1 cellular context compared by ENCODE assay signal in the genomic region with DNA sequence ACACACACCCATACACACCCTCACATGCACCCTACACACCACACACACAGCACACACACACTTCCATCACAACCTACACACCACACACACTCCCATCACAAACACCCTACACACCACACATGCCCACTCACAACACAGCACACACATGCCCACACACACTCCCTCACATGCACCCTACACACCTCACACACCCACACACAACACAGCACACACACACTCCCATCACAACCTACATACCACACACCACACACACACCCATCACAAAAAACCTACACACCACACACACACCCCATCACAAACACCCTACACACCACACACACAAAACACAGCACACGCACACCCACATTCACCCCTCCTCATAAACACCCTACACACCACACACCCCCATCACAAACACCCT.
TF ChIP-seq lines count a peak whose summit lies in the region.

No MANE protein-coding gene starts in this region.

TF ChIP-seq in HepG2, 621 proteins besides CTCF, POLR2A, EP300 and RAD21:
- 0 out of 2 replicates have a peak, but pooled peaks have one; percentile 54 for TF ChIP-seq SOX6 (IDR thresholded peaks at IDR 0.05)
- TF ChIP-seq SOX6 (CRISPR knock-in tag; IDR thresholded peaks at IDR 0.05), result no peak
- 0 out of 2 replicates have a peak, but pooled peaks have one; percentile 26 for TF ChIP-seq FOXA1 (IDR thresholded peaks at IDR 0.05)
- TF ChIP-seq FOXA1 (CRISPR knock-in tag; IDR thresholded peaks at IDR 0.05), result no peak
- TF ChIP-seq HNRNPL (IDR thresholded peaks at IDR 0.05; ENCODE audit: low read depth, low read length), result 0 out of 2 replicates have a peak, but pooled peaks have one; percentile 1
- no peak for TF ChIP-seq DRAP1 (CRISPR knock-in tag; IDR thresholded peaks at IDR 0.05)
